ENCODE assay signal across 1 cellular context in the genomic region with DNA sequence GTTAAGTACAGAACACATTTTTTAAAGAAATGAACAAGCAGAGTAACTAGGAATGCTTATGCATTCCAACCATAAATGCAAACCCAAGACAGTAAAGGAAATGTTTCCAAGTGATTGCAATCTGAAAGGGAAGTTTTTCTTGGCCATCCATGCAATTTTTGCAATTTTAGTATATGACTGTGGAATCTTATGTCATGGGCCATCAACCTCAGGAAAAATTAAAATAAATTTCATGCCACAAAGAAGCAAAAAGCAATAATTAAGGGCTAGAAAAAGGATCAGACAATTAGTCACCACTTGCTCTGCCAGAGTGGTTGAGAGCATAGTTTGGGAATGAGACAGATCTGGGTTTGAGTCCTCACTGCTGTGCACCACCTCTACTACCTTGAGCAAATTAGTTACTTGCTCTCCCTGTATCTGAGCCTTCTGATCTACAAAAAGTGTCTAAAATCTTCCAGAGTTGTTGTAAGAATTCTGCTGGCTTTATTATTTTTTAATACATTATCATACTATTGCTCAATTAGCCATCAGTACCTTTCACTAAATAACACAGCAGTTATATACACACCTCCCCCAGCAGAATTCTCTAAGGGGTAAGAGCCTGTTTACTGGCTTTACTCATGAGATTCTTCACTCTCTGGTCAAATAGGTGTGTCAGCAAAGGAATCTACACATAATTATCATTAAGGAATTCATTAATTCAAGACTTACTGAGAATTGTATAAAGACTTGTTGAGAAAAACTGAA.
TF ChIP-seq lines count a peak whose summit lies in the region.

No MANE protein-coding gene starts in this region.

TF ChIP-seq in SK-N-SH, 30 proteins besides CTCF, POLR2A, EP300 and RAD21 (continued from another document):
- no peak for TF ChIP-seq EZH2phosphoT487 (IDR thresholded peaks at IDR 0.05; ENCODE audit: borderline replicate concordance, low read depth)
- peak; percentile 95; the same call in 1 of the 2 replicates for TF ChIP-seq POLR2AphosphoS5 (IDR thresholded peaks at IDR 0.05; ENCODE audit: low read depth, low read length)
- TF ChIP-seq NFIC (IDR thresholded peaks at IDR 0.05; ENCODE audit: borderline replicate concordance): peak; percentile 100
- no peak for TF ChIP-seq FOXJ3 (CRISPR knock-in tag; IDR thresholded peaks at IDR 0.05)
- no peak for TF ChIP-seq RCOR1 (IDR thresholded peaks at IDR 0.05; ENCODE audit: low read length)
- TF ChIP-seq, protein P1, sequence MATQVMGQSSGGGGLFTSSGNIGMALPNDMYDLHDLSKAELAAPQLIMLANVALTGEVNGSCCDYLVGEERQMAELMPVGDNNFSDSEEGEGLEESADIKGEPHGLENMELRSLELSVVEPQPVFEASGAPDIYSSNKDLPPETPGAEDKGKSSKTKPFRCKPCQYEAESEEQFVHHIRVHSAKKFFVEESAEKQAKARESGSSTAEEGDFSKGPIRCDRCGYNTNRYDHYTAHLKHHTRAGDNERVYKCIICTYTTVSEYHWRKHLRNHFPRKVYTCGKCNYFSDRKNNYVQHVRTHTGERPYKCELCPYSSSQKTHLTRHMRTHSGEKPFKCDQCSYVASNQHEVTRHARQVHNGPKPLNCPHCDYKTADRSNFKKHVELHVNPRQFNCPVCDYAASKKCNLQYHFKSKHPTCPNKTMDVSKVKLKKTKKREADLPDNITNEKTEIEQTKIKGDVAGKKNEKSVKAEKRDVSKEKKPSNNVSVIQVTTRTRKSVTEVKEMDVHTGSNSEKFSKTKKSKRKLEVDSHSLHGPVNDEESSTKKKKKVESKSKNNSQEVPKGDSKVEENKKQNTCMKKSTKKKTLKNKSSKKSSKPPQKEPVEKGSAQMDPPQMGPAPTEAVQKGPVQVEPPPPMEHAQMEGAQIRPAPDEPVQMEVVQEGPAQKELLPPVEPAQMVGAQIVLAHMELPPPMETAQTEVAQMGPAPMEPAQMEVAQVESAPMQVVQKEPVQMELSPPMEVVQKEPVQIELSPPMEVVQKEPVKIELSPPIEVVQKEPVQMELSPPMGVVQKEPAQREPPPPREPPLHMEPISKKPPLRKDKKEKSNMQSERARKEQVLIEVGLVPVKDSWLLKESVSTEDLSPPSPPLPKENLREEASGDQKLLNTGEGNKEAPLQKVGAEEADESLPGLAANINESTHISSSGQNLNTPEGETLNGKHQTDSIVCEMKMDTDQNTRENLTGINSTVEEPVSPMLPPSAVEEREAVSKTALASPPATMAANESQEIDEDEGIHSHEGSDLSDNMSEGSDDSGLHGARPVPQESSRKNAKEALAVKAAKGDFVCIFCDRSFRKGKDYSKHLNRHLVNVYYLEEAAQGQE (IDR thresholded peaks at IDR 0.05; ENCODE audit: low read depth, low read length): no peak
- TF ChIP-seq, protein P2, sequence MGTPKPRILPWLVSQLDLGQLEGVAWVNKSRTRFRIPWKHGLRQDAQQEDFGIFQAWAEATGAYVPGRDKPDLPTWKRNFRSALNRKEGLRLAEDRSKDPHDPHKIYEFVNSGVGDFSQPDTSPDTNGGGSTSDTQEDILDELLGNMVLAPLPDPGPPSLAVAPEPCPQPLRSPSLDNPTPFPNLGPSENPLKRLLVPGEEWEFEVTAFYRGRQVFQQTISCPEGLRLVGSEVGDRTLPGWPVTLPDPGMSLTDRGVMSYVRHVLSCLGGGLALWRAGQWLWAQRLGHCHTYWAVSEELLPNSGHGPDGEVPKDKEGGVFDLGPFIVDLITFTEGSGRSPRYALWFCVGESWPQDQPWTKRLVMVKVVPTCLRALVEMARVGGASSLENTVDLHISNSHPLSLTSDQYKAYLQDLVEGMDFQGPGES (IDR thresholded peaks at IDR 0.05; ENCODE audit: low read depth, low read length): no peak
- peak; percentile 58; the same call in 1 of the 2 replicates for TF ChIP-seq ELF1 (IDR thresholded peaks at IDR 0.05)
- TF ChIP-seq YY1 (IDR thresholded peaks at IDR 0.05; ENCODE audit: low read depth): no peak
- TF ChIP-seq FOXM1 (IDR thresholded peaks at IDR 0.05; ENCODE audit: low read depth): peak; percentile 99
- TF ChIP-seq, protein P3, sequence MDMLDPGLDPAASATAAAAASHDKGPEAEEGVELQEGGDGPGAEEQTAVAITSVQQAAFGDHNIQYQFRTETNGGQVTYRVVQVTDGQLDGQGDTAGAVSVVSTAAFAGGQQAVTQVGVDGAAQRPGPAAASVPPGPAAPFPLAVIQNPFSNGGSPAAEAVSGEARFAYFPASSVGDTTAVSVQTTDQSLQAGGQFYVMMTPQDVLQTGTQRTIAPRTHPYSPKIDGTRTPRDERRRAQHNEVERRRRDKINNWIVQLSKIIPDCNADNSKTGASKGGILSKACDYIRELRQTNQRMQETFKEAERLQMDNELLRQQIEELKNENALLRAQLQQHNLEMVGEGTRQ (IDR thresholded peaks at IDR 0.05; ENCODE audit: borderline replicate concordance, low read depth, low read length): no peak
- no peak for TF ChIP-seq NRF1 (IDR thresholded peaks at IDR 0.05; ENCODE audit: low read depth, low read length)
- TF ChIP-seq MEF2A (IDR thresholded peaks at IDR 0.05; ENCODE audit: borderline replicate concordance, low read depth): peak; percentile 98
